In the genomic region with DNA sequence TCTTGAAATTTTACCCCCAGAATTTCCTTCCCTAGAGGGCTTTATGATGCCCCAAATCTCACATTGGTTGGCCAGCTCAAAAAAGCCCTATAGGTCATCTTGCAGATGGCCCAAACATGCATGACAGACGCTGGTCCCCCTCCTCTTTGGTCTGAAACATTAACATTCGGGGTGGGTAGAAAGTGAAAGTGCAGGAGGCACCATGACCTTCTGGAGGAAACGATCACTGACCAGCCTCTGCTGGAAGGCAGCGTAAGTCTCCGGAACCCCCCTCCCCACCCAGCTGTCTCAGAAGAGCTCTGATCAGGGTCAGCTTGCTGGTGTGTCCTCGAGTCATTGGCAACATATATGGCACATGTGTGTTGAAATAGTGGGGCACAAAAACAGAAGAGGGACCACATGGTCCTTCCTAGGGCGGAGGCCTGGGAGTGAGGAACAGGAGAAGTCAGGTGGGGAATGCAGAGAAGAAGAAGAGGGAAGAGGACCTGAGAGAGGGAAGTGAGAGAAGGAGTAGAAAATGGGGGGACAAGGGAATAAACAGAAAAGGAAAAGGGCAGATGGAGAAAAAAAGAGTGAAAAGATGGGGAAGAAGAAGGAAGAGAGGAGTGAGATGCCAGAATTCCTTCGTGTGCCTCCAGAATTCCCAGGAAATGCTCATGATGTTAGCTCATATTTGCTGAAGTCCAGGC, we compare ENCODE assay signal across 18 cellular contexts. TPM values are rescaled to one million over a fixed set of nuclear protein-coding genes. Genes with fewer than 3 reads are reported as not detected.
DNase-seq lines count a peak whose midpoint lies in the region; ATAC-seq and TF ChIP-seq lines count a peak whose summit lies in the region.
"Had no signal": no experiment of that assay in that cellular context is flagged by ENCODE, and none has a peak within 500 bp of the region (broad histone marks: within the 10 kb centered on the region; RNA-seq: fewer than 3 reads in every experiment).

No MANE protein-coding gene starts in this region.

- H3F3A ChIP-seq in GM23338 (replicated peaks; ENCODE audit: low read depth) (no peaks in the 10 kb centered on the region), smooth muscle cell (ENCODE audit: low read depth) (peaks cover 19% of the 10 kb centered on the region), neural progenitor cell (ENCODE audit: low read depth) (no peaks in the 10 kb centered on the region)

- no peaks in the 10 kb centered on the region for H3K9me3 ChIP-seq in smooth muscle cell (replicated peaks; ENCODE audit: low read depth)
- no peaks in the 10 kb centered on the region for H3K9me3 ChIP-seq in uterus
- no peaks in the 10 kb centered on the region for H3K9me3 ChIP-seq in neural progenitor cell (ENCODE audit: low read depth)
- H3K9me3 ChIP-seq: thyroid gland had no signal

- peaks cover 4% of the 10 kb centered on the region for H3K27me3 Mint-ChIP-seq in GM23338 (ENCODE audit: insufficient read depth, low read depth, poor library complexity)
- peaks cover 4% of the 10 kb centered on the region for H3K27me3 Mint-ChIP-seq in activated T-helper 17 cell treated with anti-CD3 and anti-CD28 coated beads, Interleukin-2, amount 50 U/mL, for 72 hours
- H3K27me3 Mint-ChIP-seq in immature natural killer cell (ENCODE audit: low read depth in 3 of 3), result peaks cover 4 to 8% (median 7%) of the 10 kb centered on the region in 3 donors
- peaks cover 7% of the 10 kb centered on the region for H3K27me3 Mint-ChIP-seq in neural progenitor cell (ENCODE audit: insufficient read depth, low read depth)

- peaks cover 10% of the 10 kb centered on the region for H3K9me2 ChIP-seq in GM23338 (ENCODE audit: insufficient read depth)

- TF ChIP-seq POLR2A in uterus (IDR thresholded peaks at IDR 0.05), result no peak

- H3K36me3 ChIP-seq in GM23338 (ENCODE audit: insufficient read depth) (no peaks in the 10 kb centered on the region), smooth muscle cell (ENCODE audit: low read depth) (no peaks in the 10 kb centered on the region), uterus (no peaks in the 10 kb centered on the region), neural progenitor cell (no peaks in the 10 kb centered on the region)
- H3K36me3 ChIP-seq: thyroid gland had no signal

- 87% methylated on average over 8 of the region's 8 CpGs for WGBS in smooth muscle cell (ENCODE audit: low lambda C conversion rate)

- no peaks in the 10 kb centered on the region for H3K9me3 Mint-ChIP-seq in GM23338
- H3K9me3 Mint-ChIP-seq in activated T-helper 17 cell treated with anti-CD3 and anti-CD28 coated beads, Interleukin-2, amount 50 U/mL, for 72 hours, result no peaks in the 10 kb centered on the region
- H3K9me3 Mint-ChIP-seq in immature natural killer cell, result no peaks in the 10 kb centered on the region
- H3K9me3 Mint-ChIP-seq in neural progenitor cell, result no peaks in the 10 kb centered on the region

- H3K4me3 Mint-ChIP-seq in GM23338 (no peak overlapping the region), immature natural killer cell (peak overlapping the region in 4 of 5 donors; percentile 27 to 75 (median 51)), neural progenitor cell (no peak overlapping the region)
- peak overlapping the region; percentile 38 for H3K4me3 Mint-ChIP-seq in activated T-helper 17 cell treated with anti-CD3 and anti-CD28 coated beads, Interleukin-2, amount 50 U/mL, for 72 hours
- H3K4me3 Mint-ChIP-seq: activated naive CD8-positive, alpha-beta T cell; stimulated activated naive B cell treated with anti-CD40 and anti-IgM and Interleukin-4, amounts not matched to agents 10 μg/mL and 1 μg/mL and 100 μg/mL, for 72 hours had no signal

- H3K27ac ChIP-seq in GM23338 (ENCODE audit: low read depth), result no peak overlapping the region
- H3K27ac ChIP-seq in smooth muscle cell (ENCODE audit: low read depth), result peak overlapping the region; percentile 71
- no peak overlapping the region for H3K27ac ChIP-seq in uterus
- no peak overlapping the region for H3K27ac ChIP-seq in neural progenitor cell
- H3K27ac ChIP-seq: thyroid gland had no signal

- H4K20me1 ChIP-seq in GM23338 (replicated peaks; ENCODE audit: insufficient read depth) (no peaks in the 10 kb centered on the region), smooth muscle cell (ENCODE audit: low read depth) (no peaks in the 10 kb centered on the region), neural progenitor cell (ENCODE audit: low read depth) (no peaks in the 10 kb centered on the region)

- H3K79me2 ChIP-seq in GM23338 (replicated peaks; ENCODE audit: insufficient read depth) (no peaks in the 10 kb centered on the region), smooth muscle cell (ENCODE audit: low read depth) (no peaks in the 10 kb centered on the region), neural progenitor cell (ENCODE audit: low read depth) (no peaks in the 10 kb centered on the region)

- H3K4me1 Mint-ChIP-seq in GM23338 (no peaks in the 10 kb centered on the region), immature natural killer cell (peaks cover 10 to 14% of the 10 kb centered on the region in 2 donors), neural progenitor cell (no peaks in the 10 kb centered on the region)
- peaks cover 28% of the 10 kb centered on the region for H3K4me1 Mint-ChIP-seq in activated T-helper 17 cell treated with anti-CD3 and anti-CD28 coated beads, Interleukin-2, amount 50 U/mL, for 72 hours

- H3K4me2 ChIP-seq in GM23338, result no peak overlapping the region
- peak overlapping the region; percentile 51 for H3K4me2 ChIP-seq in smooth muscle cell
- H3K4me2 ChIP-seq in neural progenitor cell, result no peak overlapping the region

- no peak for ATAC-seq in GM23338
- ATAC-seq in activated T-helper 17 cell treated with anti-CD3 and anti-CD28 coated beads, Interleukin-2, amount 50 U/mL, for 72 hours (replicated peaks), result no peak
- no peak for ATAC-seq in GM21447 (IDR thresholded peaks at IDR 0.05; ENCODE audit: unreplicated experiment)
- ATAC-seq: stimulated activated naive B cell treated with anti-CD40 and anti-IgM and Interleukin-4, amounts not matched to agents 10 μg/mL and 1 μg/mL and 100 μg/mL, for 72 hours had no signal

- no peak for TF ChIP-seq CTCF in GM23338 (conservative IDR thresholded peaks at IDR 0.05; ENCODE audit: low read depth in 2 of 2)
- no peak for TF ChIP-seq CTCF in smooth muscle cell (IDR thresholded peaks at IDR 0.05; ENCODE audit: borderline replicate concordance, insufficient read depth, poor library complexity, severe bottlenecking)
- no peak for TF ChIP-seq CTCF in uterus (IDR thresholded peaks at IDR 0.05)
- TF ChIP-seq CTCF in neural progenitor cell (IDR thresholded peaks at IDR 0.05), result no peak

- intact Hi-C loops in uterus (cut with DNase I; ENCODE audit: low total_unique reads), result no loop called here

- H3K27me3 ChIP-seq in GM23338 (ENCODE audit: insufficient read depth), result no peaks in the 10 kb centered on the region
- no peaks in the 10 kb centered on the region for H3K27me3 ChIP-seq in smooth muscle cell (ENCODE audit: low read depth)
- H3K27me3 ChIP-seq in uterus, result no peaks in the 10 kb centered on the region
- H3K27me3 ChIP-seq in neural progenitor cell, result no peaks in the 10 kb centered on the region
- H3K27me3 ChIP-seq: thyroid gland had no signal

- H2AFZ ChIP-seq in GM23338 (peak overlapping the region; percentile 33), smooth muscle cell (ENCODE audit: low read depth) (no peak overlapping the region), neural progenitor cell (replicated peaks) (no peak overlapping the region)

- H3K9ac ChIP-seq in smooth muscle cell (ENCODE audit: low read depth) (peak overlapping the region; percentile 31), neural progenitor cell (no peak overlapping the region)

- H3K27ac Mint-ChIP-seq in GM23338 (no peak overlapping the region), immature natural killer cell (peak overlapping the region in 2 of 6 donors; percentile 31 to 78), neural progenitor cell (no peak overlapping the region)
- H3K27ac Mint-ChIP-seq in activated T-helper 17 cell treated with anti-CD3 and anti-CD28 coated beads, Interleukin-2, amount 50 U/mL, for 72 hours, result peak overlapping the region; percentile 4
- H3K27ac Mint-ChIP-seq: activated naive CD8-positive, alpha-beta T cell; stimulated activated naive B cell treated with anti-CD40 and anti-IgM and Interleukin-4, amounts not matched to agents 10 μg/mL and 1 μg/mL and 100 μg/mL, for 72 hours had no signal

- H3K4me1 ChIP-seq in GM23338 (ENCODE audit: insufficient read depth) (no peaks in the 10 kb centered on the region), smooth muscle cell (ENCODE audit: low read depth) (no peaks in the 10 kb centered on the region), uterus (no peaks in the 10 kb centered on the region), neural progenitor cell (no peaks in the 10 kb centered on the region)
- H3K4me1 ChIP-seq: thyroid gland had no signal

- H3K4me3 ChIP-seq in GM23338, result no peak overlapping the region
- no peak overlapping the region for H3K4me3 ChIP-seq in smooth muscle cell
- H3K4me3 ChIP-seq in uterus, result peak overlapping the region in 1 of 2 donors; percentile 11
- H3K4me3 ChIP-seq in neural progenitor cell, result no peak overlapping the region
- H3K4me3 ChIP-seq: thyroid gland had no signal

- no peak for DNase-seq in GM23338 (ENCODE audit: low spot score)
- DNase-seq in immature natural killer cell, result no peak
- DNase-seq in smooth muscle cell (lab: John Stamatoyannopoulos, UW; ENCODE audit: unreplicated experiment), result no peak
- DNase-seq in uterus, result no peak
- DNase-seq in neural progenitor cell (ENCODE audit: low spot score), result no peak
- DNase-seq: COR-L47; dermis blood vessel endothelial cell; DND-41; NCI-H2171; NCI-H526; nucleus accumbens; stimulated activated naive B cell treated with anti-CD40 and anti-IgM and Interleukin-4, amounts not matched to agents 10 μg/mL and 1 μg/mL and 100 μg/mL, for 72 hours had no signal

- H3K36me3 Mint-ChIP-seq in GM23338 (ENCODE audit: low read depth) (no peaks in the 10 kb centered on the region; the same call in 2 of the 3 replicates), immature natural killer cell (no peaks in the 10 kb centered on the region), neural progenitor cell (no peaks in the 10 kb centered on the region)
- no peaks in the 10 kb centered on the region for H3K36me3 Mint-ChIP-seq in activated T-helper 17 cell treated with anti-CD3 and anti-CD28 coated beads, Interleukin-2, amount 50 U/mL, for 72 hours (ENCODE audit: low read depth)
- H3K36me3 Mint-ChIP-seq: stimulated activated naive B cell treated with anti-CD40 and anti-IgM and Interleukin-4, amounts not matched to agents 10 μg/mL and 1 μg/mL and 100 μg/mL, for 72 hours had no signal

TF ChIP-seq in GM23338, 12 proteins besides CTCF, POLR2A, EP300 and RAD21 (continues in another document):
- TF ChIP-seq NANOG (IDR thresholded peaks at IDR 0.05; ENCODE audit: borderline replicate concordance) (no peak), POLR2AphosphoS5 (IDR thresholded peaks at IDR 0.05; ENCODE audit: low read depth) (no peak)

RNA-seq across cellular contexts. Expression of a gene that starts 46.2 kb away (rescaled TPM):
- not detected in 2 replicates for total RNA-seq in GM23338 (2014; rRNA removed; shearing (Covaris generic))
- polyA plus RNA-seq in GM23338 (2016; fragmentation: Nextera tagmentation; extraction: Ambion mirVana) (not detected in 2 replicates), immature natural killer cell (not detected), smooth muscle cell (0.63 and 0.67 TPM in 2 replicates)
- under 1 TPM in 1 of 2 donors, not detected in 1; 0.37 TPM for total RNA-seq in activated T-helper 17 cell treated with anti-CD3 and anti-CD28 coated beads, Interleukin-2, amount 50 U/mL, for 72 hours
- total RNA-seq in smooth muscle cell (2.2 TPM in 2 replicates), uterus (under 1 TPM in 1 of 4 donors, not detected in 3; 0.07 TPM), neural progenitor cell (ENCODE audit: low replicate concordance) (not detected in 2 replicates)
- total RNA-seq: activated CD8-positive, alpha-beta memory T cell treated with anti-CD3 and anti-CD28 coated beads for 36 hours; dermis blood vessel endothelial cell; right cardiac atrium; thyroid gland had no signal
- polyA plus RNA-seq: right cardiac atrium had no signal

Comparison
In these comparisons a context has a peak if more than half of its experiments do, and no peak if none do; other contexts are left out.
1. H3K4me3 Mint-ChIP-seq: peak in activated T-helper 17 cell treated with anti-CD3 and anti-CD28 coated beads, Interleukin-2, amount 50 U/mL, for 72 hours (single experiment) and immature natural killer cell (4 of 5); none in GM23338 (single experiment) and neural progenitor cell (single experiment).